ENCODE assay signal across 31 cellular contexts in the genomic region with DNA sequence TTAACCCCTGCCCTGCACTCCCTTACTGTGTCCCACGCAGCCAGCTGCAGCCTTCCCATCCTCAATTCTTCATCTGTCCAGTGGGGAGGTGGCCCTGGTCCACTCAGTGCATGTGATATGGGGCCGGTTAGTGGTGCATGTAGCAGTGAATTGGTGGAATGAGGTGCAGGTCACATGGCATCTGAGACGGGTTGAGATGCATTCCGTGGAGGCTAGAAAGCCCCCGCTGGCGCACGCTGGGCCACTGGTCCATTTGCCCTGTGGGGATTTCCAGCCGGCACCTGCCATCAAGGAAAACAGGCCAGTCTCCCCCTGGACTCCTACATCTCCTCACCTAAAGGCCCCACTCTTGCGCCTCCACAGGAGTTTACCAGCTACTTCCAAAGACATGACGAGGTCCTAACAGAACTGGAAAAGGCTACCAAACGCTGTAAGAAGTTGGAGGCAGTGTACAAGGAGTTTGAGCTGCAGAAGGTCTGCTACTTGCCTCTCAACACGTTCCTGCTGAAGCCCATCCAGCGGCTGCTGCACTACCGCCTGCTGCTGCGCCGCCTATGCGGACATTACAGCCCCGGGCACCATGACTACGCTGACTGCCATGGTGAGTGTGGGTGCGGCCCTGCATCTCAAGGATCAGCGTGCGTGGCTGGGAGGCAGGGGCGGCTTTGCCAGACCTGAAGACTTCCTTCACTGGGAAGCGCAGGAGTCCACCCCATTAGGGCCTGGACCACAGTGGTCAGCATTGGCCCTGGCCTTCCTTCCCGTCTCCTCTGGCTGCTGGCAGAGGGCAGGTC.
"Had no signal": no experiment of that assay in that cellular context is flagged by ENCODE, and none has a peak within 500 bp of the region (broad histone marks: within the 10 kb centered on the region; RNA-seq: fewer than 3 reads in every experiment).

No MANE protein-coding gene starts in this region.

- H3K27ac ChIP-seq: neural progenitor cell, neutrophil, pancreas, psoas muscle, skin epidermis, spleen, suprapubic skin, testis, tibial artery, transverse colon, upper lobe of left lung, vagina had no signal

- FAIRE-seq: pancreas, urothelium cell line had no signal

- H3K9me3 Mint-ChIP-seq: naive B cell; natural killer cell treated with Interleukin-12 subunit alpha and Interleukin-12 subunit beta and Interleukin-15 and Interleukin-18, amount 100 ng/mL, for 72 hours; neural progenitor cell; stimulated activated memory B cell treated with anti-CD40 and anti-IgM and Interleukin-4, amounts not matched to agents 10 μg/mL and 1 μg/mL and 100 μg/mL, for 72 hours; stimulated activated naive CD8-positive, alpha-beta T cell treated with anti-CD3 and anti-CD28 coated beads, Interleukin-15, amount 100 ng/mL, for 72 hours had no signal

- H3K9me3 ChIP-seq: neutrophil, pancreas, psoas muscle, spleen, suprapubic skin, testis, tibial artery, transverse colon, upper lobe of left lung, vagina had no signal

- H3K27me3 ChIP-seq: neural progenitor cell, pancreas, spleen, suprapubic skin, testis, tibial artery, transverse colon, upper lobe of left lung, vagina had no signal

- H3K36me3 ChIP-seq: neural progenitor cell, neutrophil, pancreas had no signal

- H3K4me2 ChIP-seq: neural progenitor cell, smooth muscle cell had no signal

- H3K4me3 ChIP-seq: neural progenitor cell, pancreas, psoas muscle, skin epidermis, smooth muscle cell, spleen, suprapubic skin, testis, tibial artery, transverse colon, upper lobe of left lung, vagina had no signal

- H3K36me3 Mint-ChIP-seq: natural killer cell treated with Interleukin-12 subunit alpha and Interleukin-12 subunit beta and Interleukin-15 and Interleukin-18, amount 100 ng/mL, for 72 hours had no signal

- H3K27me3 Mint-ChIP-seq: stimulated activated memory B cell treated with anti-CD40 and anti-IgM and Interleukin-4, amounts not matched to agents 10 μg/mL and 1 μg/mL and 100 μg/mL, for 72 hours had no signal

- DNase-seq: naive B cell; naive thymus-derived CD8-positive, alpha-beta T cell; nephron progenitor cell; nucleus accumbens; pancreas; psoas muscle; right cardiac atrium; spleen; stimulated activated CD4-positive, alpha-beta T cell treated with anti-CD3 and anti-CD28 coated beads, Interleukin-12 subunit alpha, Interleukin-12 subunit beta, amount 100 ng/mL, for 4 hours; stimulated activated CD4-positive, alpha-beta T cell treated with anti-CD3 and anti-CD28 coated beads, Interleukin-1b, Interleukin-23, amount 100 ng/mL, for 48 hours; stimulated activated CD4-positive, alpha-beta T cell treated with anti-CD3 and anti-CD28 coated beads, Interleukin-4, amount 100 ng/mL, for 1 hour; stimulated activated CD4-positive, alpha-beta T cell treated with anti-CD3 and anti-CD28 coated beads, Interleukin-4, amount 100 ng/mL, for 4 hours; stimulated activated CD8-positive, alpha-beta memory T cell treated with anti-CD3 and anti-CD28 coated beads, Interleukin-4, amount 100 ng/mL, for 48 hours; stimulated activated naive CD4-positive, alpha-beta T cell; stimulated activated naive CD8-positive, alpha-beta T cell treated with anti-CD3 and anti-CD28 coated beads, Interleukin-15, amount 100 ng/mL, for 72 hours; stimulated activated naive CD8-positive, alpha-beta T cell treated with anti-CD3 and anti-CD28 coated beads, Interleukin-15, Interleukin-2, amounts not matched to agents 100 U/mL and 50 U/mL, for 24 hours; substantia nigra; testis; tibial artery; transverse colon had no signal

- ATAC-seq: naive thymus-derived CD8-positive, alpha-beta T cell; natural killer cell treated with Interleukin-12 subunit alpha and Interleukin-12 subunit beta and Interleukin-15 and Interleukin-18, amount 100 ng/mL, for 72 hours; pancreas; psoas muscle; right cardiac atrium; sciatic nerve; stimulated activated memory B cell treated with anti-CD40 and anti-IgM and Interleukin-4, amounts not matched to agents 10 μg/mL and 1 μg/mL and 100 μg/mL, for 72 hours; stimulated activated naive CD8-positive, alpha-beta T cell treated with anti-CD3 and anti-CD28 coated beads, Interleukin-15, amount 100 ng/mL, for 72 hours; stimulated activated naive CD8-positive, alpha-beta T cell treated with anti-CD3 and anti-CD28 coated beads, Interleukin-15, Interleukin-2, amounts not matched to agents 100 U/mL and 50 U/mL, for 24 hours had no signal

- H3K27ac Mint-ChIP-seq: naive B cell; naive thymus-derived CD8-positive, alpha-beta T cell; natural killer cell treated with Interleukin-12 subunit alpha and Interleukin-12 subunit beta and Interleukin-15 and Interleukin-18, amount 100 ng/mL, for 72 hours; nephron progenitor cell; neural progenitor cell; stimulated activated memory B cell treated with anti-CD40 and anti-IgM and Interleukin-4, amounts not matched to agents 10 μg/mL and 1 μg/mL and 100 μg/mL, for 72 hours had no signal

- H3K4me1 ChIP-seq: neural progenitor cell, pancreas, psoas muscle, spleen, suprapubic skin, testis, tibial artery, transverse colon, upper lobe of left lung, vagina had no signal

- H2AFZ ChIP-seq: neural progenitor cell had no signal

- H3K4me3 Mint-ChIP-seq: naive B cell; naive thymus-derived CD8-positive, alpha-beta T cell; natural killer cell treated with Interleukin-12 subunit alpha and Interleukin-12 subunit beta and Interleukin-15 and Interleukin-18, amount 100 ng/mL, for 72 hours; nephron progenitor cell; neural progenitor cell; stimulated activated memory B cell treated with anti-CD40 and anti-IgM and Interleukin-4, amounts not matched to agents 10 μg/mL and 1 μg/mL and 100 μg/mL, for 72 hours; stimulated activated naive CD8-positive, alpha-beta T cell treated with anti-CD3 and anti-CD28 coated beads, Interleukin-15, amount 100 ng/mL, for 72 hours had no signal

- H3K9ac ChIP-seq: neural progenitor cell had no signal

- H3K4me1 Mint-ChIP-seq: nephron progenitor cell; neural progenitor cell; stimulated activated memory B cell treated with anti-CD40 and anti-IgM and Interleukin-4, amounts not matched to agents 10 μg/mL and 1 μg/mL and 100 μg/mL, for 72 hours; stimulated activated naive CD8-positive, alpha-beta T cell treated with anti-CD3 and anti-CD28 coated beads, Interleukin-15, amount 100 ng/mL, for 72 hours had no signal
